In the genomic region with DNA sequence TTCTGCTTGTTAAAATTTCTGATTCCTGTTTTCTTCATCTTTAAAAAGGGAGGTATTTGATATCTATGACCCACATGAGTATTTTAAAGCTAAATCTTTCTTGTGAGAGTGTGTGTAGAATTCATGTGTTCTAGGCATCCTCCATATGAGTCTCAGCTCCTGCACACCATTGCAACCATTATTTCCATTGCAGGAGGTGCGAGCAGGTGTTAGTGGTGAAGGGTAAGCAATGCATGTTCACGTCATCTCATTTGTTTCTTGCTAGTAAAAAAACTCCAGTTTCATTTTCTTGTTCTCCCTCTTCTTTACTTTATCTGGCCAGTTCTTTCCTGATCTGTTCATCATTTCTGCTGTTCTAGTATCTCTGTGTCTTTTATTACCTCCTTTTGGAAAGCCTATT, we compare ENCODE assay signal across 18 cellular contexts.
DNase-seq lines count a peak whose midpoint lies in the region; ATAC-seq and TF ChIP-seq lines count a peak whose summit lies in the region.
"Had no signal": no experiment of that assay in that cellular context is flagged by ENCODE, and none has a peak within 500 bp of the region (broad histone marks: within the 10 kb centered on the region; RNA-seq: fewer than 3 reads in every experiment).

No MANE protein-coding gene starts in this region.

- H3K27me3 ChIP-seq in gastroesophageal sphincter: peaks cover 4% of the 10 kb centered on the region
- H3K27me3 ChIP-seq: BLaER1 treated with 17β-estradiol and CSF1 and Interleukin-3, amounts not matched to agents 10 nM and 100 nM had no signal

- H3K9me3 Mint-ChIP-seq in activated T-cell treated with anti-CD3 and anti-CD28 coated beads, Interleukin-2, amount 50 U/mL, for 72 hours: peaks cover 0 to 4% of the 10 kb centered on the region in 2 donors

- intact Hi-C loops in OCI-LY7 (cut with micrococcal nuclease; ENCODE audit: unreplicated experiment): no loop called here

- H3K27me3 Mint-ChIP-seq in activated T-cell treated with anti-CD3 and anti-CD28 coated beads, Interleukin-2, amount 50 U/mL, for 72 hours (ENCODE audit: low read depth): peaks cover 24% of the 10 kb centered on the region

- H3K27ac ChIP-seq in OCI-LY7 (ENCODE audit: low read depth, low read length, poor library complexity, severe bottlenecking): no peak overlapping the region
- H3K27ac ChIP-seq in gastroesophageal sphincter: no peak overlapping the region
- H3K27ac ChIP-seq: BLaER1 treated with 17β-estradiol and CSF1 and Interleukin-3, amounts not matched to agents 10 nM and 100 nM; KMS-11 had no signal

- BruUV-seq in OCI-LY7 (replicated peaks; lab: Mats Ljungman, UMichigan): no TSS peak

- no peak overlapping the region for H2AFZ ChIP-seq in OCI-LY7 (ENCODE audit: low read length)

- no peaks in the 10 kb centered on the region for H3K36me3 Mint-ChIP-seq in activated T-cell treated with anti-CD3 and anti-CD28 coated beads, Interleukin-2, amount 50 U/mL, for 72 hours (ENCODE audit: insufficient read depth in 2 of 2)
- H3K36me3 Mint-ChIP-seq: CD4-positive, CD25-positive, alpha-beta regulatory T cell had no signal

- peaks cover 6% of the 10 kb centered on the region for H3K4me1 Mint-ChIP-seq in activated T-cell treated with anti-CD3 and anti-CD28 coated beads, Interleukin-2, amount 50 U/mL, for 72 hours (ENCODE audit: low read depth)

- DNase-seq in activated T-cell treated with anti-CD3 and anti-CD28 coated beads, Interleukin-2, amount 50 U/mL, for 72 hours: no peak
- no peak for DNase-seq in activated T-cell treated with anti-CD3 and anti-CD28 coated beads for 4 hours
- no peak for DNase-seq in OCI-LY7 (ENCODE audit: low spot score)
- DNase-seq in A172 (ENCODE audit: low spot score): no peak
- DNase-seq in SW 1271 (lab: John Stamatoyannopoulos, UW): no peak
- DNase-seq: 8988T; ACHN; CD4-positive, CD25-positive, alpha-beta regulatory T cell; DMS 273 treated with DMSO at 0.1 percent for 48 hours; DMS79; HCEC 1CT; HFFc6 had no signal

- H3K4me3 ChIP-seq in OCI-LY7 (ENCODE audit: low read depth, low read length, poor library complexity, severe bottlenecking) (no peak overlapping the region), gastroesophageal sphincter (no peak overlapping the region)
- H3K4me3 ChIP-seq: BLaER1 treated with 17β-estradiol and CSF1 and Interleukin-3, amounts not matched to agents 10 nM and 100 nM; GM12878 had no signal

- no peak for TF ChIP-seq EP300 in gastroesophageal sphincter (IDR thresholded peaks at IDR 0.05)

- CTCF ChIA-PET in OCI-LY7 (lab: Charles Lee; ENCODE audit: unreplicated experiment): no interaction called here

- peak overlapping the region in 1 of 2 donors; percentile 25 for H3K4me3 Mint-ChIP-seq in activated T-cell treated with anti-CD3 and anti-CD28 coated beads, Interleukin-2, amount 50 U/mL, for 72 hours
- H3K4me3 Mint-ChIP-seq: CD4-positive, CD25-positive, alpha-beta regulatory T cell; HFFc6 had no signal

- POLR2A ChIA-PET in OCI-LY7 (lab: Charles Lee): no interaction called here

- no peaks in the 10 kb centered on the region for H3K79me2 ChIP-seq in OCI-LY7 (ENCODE audit: insufficient read depth, low read depth, low read length)

- H3K4me2 ChIP-seq in OCI-LY7 (ENCODE audit: low read length): peak overlapping the region; percentile 14; the same call in 1 of the 2 replicates
- H3K4me2 ChIP-seq: BLaER1 treated with 17β-estradiol and CSF1 and Interleukin-3, amounts not matched to agents 10 nM and 100 nM; KMS-11 had no signal

- ATAC-seq in activated T-cell treated with anti-CD3 and anti-CD28 coated beads, Interleukin-2, amount 50 U/mL, for 72 hours (replicated peaks in 1 of 2): no peak
- ATAC-seq in HG02852 (IDR thresholded peaks at IDR 0.05; ENCODE audit: unreplicated experiment): peak; percentile 57
- no peak for ATAC-seq in gastroesophageal sphincter
- ATAC-seq: GM12878, HepG2 had no signal

- no peak for TF ChIP-seq POLR2A in gastroesophageal sphincter (IDR thresholded peaks at IDR 0.05)

- H3K36me3 ChIP-seq in OCI-LY7 (ENCODE audit: insufficient read depth, low read length) (no peaks in the 10 kb centered on the region), gastroesophageal sphincter (no peaks in the 10 kb centered on the region)
- H3K36me3 ChIP-seq: BLaER1 treated with 17β-estradiol and CSF1 and Interleukin-3, amounts not matched to agents 10 nM and 100 nM had no signal

- H3K4me1 ChIP-seq in OCI-LY7 (ENCODE audit: insufficient read depth, low read length, poor library complexity, severe bottlenecking): no peaks in the 10 kb centered on the region
- no peaks in the 10 kb centered on the region for H3K4me1 ChIP-seq in gastroesophageal sphincter
- H3K4me1 ChIP-seq: BLaER1 treated with 17β-estradiol and CSF1 and Interleukin-3, amounts not matched to agents 10 nM and 100 nM had no signal

- peak overlapping the region; percentile 3 for H3K27ac Mint-ChIP-seq in activated T-cell treated with anti-CD3 and anti-CD28 coated beads, Interleukin-2, amount 50 U/mL, for 72 hours
- H3K27ac Mint-ChIP-seq: CD4-positive, CD25-positive, alpha-beta regulatory T cell; HFFc6 had no signal

- H3K9me3 ChIP-seq in OCI-LY7 (ENCODE audit: low read length) (no peaks in the 10 kb centered on the region), gastroesophageal sphincter (peaks cover 0 to 9% (median 0%) of the 10 kb centered on the region in 3 donors)

- WGBS in gastroesophageal sphincter (ENCODE audit: low coverage in 1 of 2), 2 donors: 86 to 90% methylated on average over 2 of the region's 2 CpGs

- H4K20me1 ChIP-seq in OCI-LY7 (ENCODE audit: insufficient read depth, low read length): no peaks in the 10 kb centered on the region
- H4K20me1 ChIP-seq: BLaER1 treated with 17β-estradiol and CSF1 and Interleukin-3, amounts not matched to agents 10 nM and 100 nM had no signal

- H3K9me2 ChIP-seq in OCI-LY7 (ENCODE audit: insufficient read depth, low read length): no peaks in the 10 kb centered on the region

- TF ChIP-seq CTCF in OCI-LY7 (conservative IDR thresholded peaks at IDR 0.05; ENCODE audit: low read length): no peak
- TF ChIP-seq CTCF in gastroesophageal sphincter (IDR thresholded peaks at IDR 0.05): no peak
